In genomic region chr6:10014561-10014960, GRCh38 we compare ENCODE assay signal across 16 cellular contexts.
A peak's percentile ranks its signal among the peaks of the same experiment; 100 is the strongest.
DNase-seq lines count a peak whose midpoint lies in the region; ATAC-seq and TF ChIP-seq lines count a peak whose summit lies in the region.
"Had no signal": no experiment of that assay in that cellular context is flagged by ENCODE, and none has a peak within 500 bp of the region (broad histone marks: within the 10 kb centered on the region; RNA-seq: fewer than 3 reads in every experiment).

No MANE protein-coding gene starts in this region.

- peak; percentile 8 for DNase-seq in AG04450 (ENCODE audit: low read depth, low spot score)
- peak; percentile 39 for DNase-seq in GM23248
- peak; percentile 84 for DNase-seq in adipocyte (ENCODE audit: low read depth)
- DNase-seq in kidney epithelial cell (ENCODE audit: low read depth) = peak; percentile 16
- no peak for DNase-seq in NCI-H510A treated with DMSO at 0.1 percent for 48 hours (lab: John Stamatoyannopoulos, UW)
- DNase-seq: activated CD4-positive, CD25-positive, alpha-beta regulatory T cell; adrenal gland; naive thymus-derived CD8-positive, alpha-beta T cell; NCI-H1048; SHP77 treated with DMSO at 0.1 percent for 48 hours; stimulated activated CD4-positive, alpha-beta T cell treated with anti-CD3 and anti-CD28 coated beads, Interleukin-15, amount 100 ng/mL, for 24 hours; stimulated activated naive CD8-positive, alpha-beta T cell treated with anti-CD3 and anti-CD28 coated beads, Interleukin-15, amount 100 ng/mL, for 72 hours had no signal

- POLR2A ChIA-PET in AG04450 (lab: Yijun Ruan, JAX) = no interaction called here

- H3K27me3 ChIP-seq in AG04450 (ENCODE audit: control insufficient read depth, insufficient read depth, low read length) = no peaks in the 10 kb centered on the region
- no peaks in the 10 kb centered on the region for H3K27me3 ChIP-seq in GM23248 (replicated peaks; ENCODE audit: insufficient read depth)
- no peaks in the 10 kb centered on the region for H3K27me3 ChIP-seq in adipocyte (replicated peaks; ENCODE audit: control insufficient read depth, insufficient read depth, low read length)
- H3K27me3 ChIP-seq in kidney epithelial cell (ENCODE audit: control insufficient read depth, insufficient read depth, low read length) = no peaks in the 10 kb centered on the region
- H3K27me3 ChIP-seq: adrenal gland had no signal

- H3K36me3 ChIP-seq in GM23248 (ENCODE audit: low read depth) (no peaks in the 10 kb centered on the region), adipocyte (ENCODE audit: control insufficient read depth, insufficient read depth, low read length, severe bottlenecking) (no peaks in the 10 kb centered on the region), kidney epithelial cell (ENCODE audit: control insufficient read depth, insufficient read depth, low read length) (no peaks in the 10 kb centered on the region)
- H3K36me3 ChIP-seq: adrenal gland had no signal

- H3K27ac ChIP-seq in AG04450 (ENCODE audit: low read depth, low read length) (peak overlapping the region; percentile 24), GM23248 (no peak overlapping the region)
- H3K27ac ChIP-seq: adrenal gland had no signal

- H3K79me2 ChIP-seq in GM23248 (ENCODE audit: insufficient read depth) = no peaks in the 10 kb centered on the region

- H3K4me1 ChIP-seq in GM23248 (ENCODE audit: insufficient read depth) (no peaks in the 10 kb centered on the region), adipocyte (ENCODE audit: control insufficient read depth, insufficient read depth, low read length) (no peaks in the 10 kb centered on the region)
- H3K4me1 ChIP-seq: adrenal gland had no signal

- TF ChIP-seq CTCF in AG04450 (IDR thresholded peaks at IDR 0.05; ENCODE audit: low read depth, low read length) = no peak
- TF ChIP-seq CTCF in kidney epithelial cell (IDR thresholded peaks at IDR 0.05; ENCODE audit: insufficient read depth, low read length, poor library complexity, severe bottlenecking) = no peak

- WGBS in GM23248 (ENCODE audit: low coverage in 1 of 2, low lambda C conversion rate in 2 of 2, missing lambda C conversion rate in 2 of 2), 2 experiments = 3 to 5% methylated on average over 5 of the region's 5 CpGs

- in situ Hi-C loops in GM23248 (cut with MboI) = no loop called here

- H3K9me2 ChIP-seq in GM23248 (ENCODE audit: insufficient read depth) = no peaks in the 10 kb centered on the region

- no peak overlapping the region for H3K4me2 ChIP-seq in GM23248 (ENCODE audit: unreplicated experiment)

- no peak overlapping the region for H3K4me3 ChIP-seq in AG04450 (ENCODE audit: low read depth, low read length)
- H3K4me3 ChIP-seq in GM23248 = no peak overlapping the region
- no peak overlapping the region for H3K4me3 ChIP-seq in adipocyte (ENCODE audit: low read length)
- no peak overlapping the region for H3K4me3 ChIP-seq in kidney epithelial cell (ENCODE audit: low read depth, low read length)
- H3K4me3 ChIP-seq: adrenal gland had no signal

- H3K9me3 ChIP-seq in AG04450 (ENCODE audit: control insufficient read depth, insufficient read depth, low read length) (peaks cover 5% of the 10 kb centered on the region), GM23248 (ENCODE audit: low read depth) (no peaks in the 10 kb centered on the region), adipocyte (ENCODE audit: control insufficient read depth, low read length) (peaks cover 5% of the 10 kb centered on the region)
- H3K9me3 ChIP-seq: adrenal gland had no signal

- no peaks in the 10 kb centered on the region for H3F3A ChIP-seq in GM23248 (ENCODE audit: insufficient read depth)

- H2AFZ ChIP-seq in GM23248 = no peak overlapping the region

- H4K20me1 ChIP-seq in GM23248 (ENCODE audit: insufficient read depth) = no peaks in the 10 kb centered on the region

- H3K9ac ChIP-seq in GM23248 = no peak overlapping the region
- no peak overlapping the region for H3K9ac ChIP-seq in adipocyte (ENCODE audit: low read length)

- CTCF ChIA-PET in AG04450 (lab: Charles Lee) = no interaction called here

- no peak for ATAC-seq in GM19395 (IDR thresholded peaks at IDR 0.05; ENCODE audit: unreplicated experiment)
- ATAC-seq in GM18520 (IDR thresholded peaks at IDR 0.05; ENCODE audit: unreplicated experiment) = no peak
- ATAC-seq in GM19328 (IDR thresholded peaks at IDR 0.05; ENCODE audit: unreplicated experiment) = no peak
- ATAC-seq: activated T-helper 17 cell treated with anti-CD3 and anti-CD28 coated beads, Interleukin-2, amount 50 U/mL, for 72 hours; naive thymus-derived CD8-positive, alpha-beta T cell; stimulated activated naive CD8-positive, alpha-beta T cell treated with anti-CD3 and anti-CD28 coated beads, Interleukin-15, amount 100 ng/mL, for 72 hours had no signal
